In genomic region chr5:65654713-65655112, GRCh38 we compare ENCODE assay signal across 1 cellular context.
TF ChIP-seq lines count a peak whose summit lies in the region.

No MANE protein-coding gene starts in this region.

TF ChIP-seq in GM23338, 12 proteins besides CTCF, POLR2A, EP300 and RAD21:
- TF ChIP-seq POLR2AphosphoS5 (IDR thresholded peaks at IDR 0.05; ENCODE audit: low read depth) (no peak), ZNF114 (CRISPR knock-in tag; IDR thresholded peaks at IDR 0.05) (no peak), NANOG (IDR thresholded peaks at IDR 0.05; ENCODE audit: borderline replicate concordance) (no peak), JUNB (IDR thresholded peaks at IDR 0.05; ENCODE audit: unreplicated experiment) (no peak), STAT1 (IDR thresholded peaks at IDR 0.05; ENCODE audit: unreplicated experiment) (no peak), EZH2phosphoT487 (IDR thresholded peaks at IDR 0.05; ENCODE audit: unreplicated experiment) (no peak), ZNF331 (CRISPR knock-in tag; IDR thresholded peaks at IDR 0.05; ENCODE audit: low read depth) (no peak)
TF ChIP-seq in GM23338: peak in this region for 0.
